2 cellular contexts compared by ENCODE assay signal in the genomic region with DNA sequence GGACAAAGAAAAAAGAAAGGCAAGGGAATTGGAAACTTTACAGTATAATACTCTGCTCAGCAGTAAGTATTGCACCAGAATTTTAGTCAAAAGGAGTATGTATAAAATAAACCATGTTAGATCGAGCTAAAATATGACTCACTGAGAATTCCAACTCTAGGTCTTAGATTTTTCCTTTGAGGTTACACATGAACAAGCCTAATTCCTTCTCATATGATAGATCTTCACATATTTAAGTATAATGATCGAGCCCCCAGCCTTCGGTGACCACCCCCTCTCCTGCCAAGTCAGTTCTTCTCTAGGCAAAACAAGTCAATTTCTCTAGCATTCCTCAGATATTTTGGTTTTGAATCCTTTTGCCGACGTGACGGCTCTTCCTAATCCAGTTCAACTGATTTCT.
TF ChIP-seq lines count a peak whose summit lies in the region.

No MANE protein-coding gene starts in this region.

TF ChIP-seq in IMR-90, 13 proteins besides CTCF, POLR2A, EP300 and RAD21 (continued from another document):
- TF ChIP-seq RCOR1 (IDR thresholded peaks at IDR 0.05; ENCODE audit: insufficient replicate concordance, low read length): no peak
- no peak for TF ChIP-seq BHLHE40 (IDR thresholded peaks at IDR 0.05; ENCODE audit: low read depth, low read length)
- no peak for TF ChIP-seq CHD1 (IDR thresholded peaks at IDR 0.05; ENCODE audit: low read depth, low read length)
- peak; percentile 84 for TF ChIP-seq CEBPB (IDR thresholded peaks at IDR 0.05; ENCODE audit: low read depth, low read length)
- TF ChIP-seq, protein P1, sequence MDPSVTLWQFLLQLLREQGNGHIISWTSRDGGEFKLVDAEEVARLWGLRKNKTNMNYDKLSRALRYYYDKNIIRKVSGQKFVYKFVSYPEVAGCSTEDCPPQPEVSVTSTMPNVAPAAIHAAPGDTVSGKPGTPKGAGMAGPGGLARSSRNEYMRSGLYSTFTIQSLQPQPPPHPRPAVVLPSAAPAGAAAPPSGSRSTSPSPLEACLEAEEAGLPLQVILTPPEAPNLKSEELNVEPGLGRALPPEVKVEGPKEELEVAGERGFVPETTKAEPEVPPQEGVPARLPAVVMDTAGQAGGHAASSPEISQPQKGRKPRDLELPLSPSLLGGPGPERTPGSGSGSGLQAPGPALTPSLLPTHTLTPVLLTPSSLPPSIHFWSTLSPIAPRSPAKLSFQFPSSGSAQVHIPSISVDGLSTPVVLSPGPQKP (IDR thresholded peaks at IDR 0.05; ENCODE audit: borderline replicate concordance, low read depth, low read length): no peak
- TF ChIP-seq RFX5 (IDR thresholded peaks at IDR 0.05; ENCODE audit: low read depth, low read length): no peak
- no peak for TF ChIP-seq NFE2L2 (IDR thresholded peaks at IDR 0.05; ENCODE audit: low read depth, low read length)
TF ChIP-seq in IMR-90: peak in this region for 2.

TF ChIP-seq in HEK293T, 16 proteins besides CTCF, POLR2A, EP300 and RAD21 (continued from another document):
- TF ChIP-seq ARNT (IDR thresholded peaks at IDR 0.05): no peak
- TF ChIP-seq FOXM1 (IDR thresholded peaks at IDR 0.05; ENCODE audit: borderline replicate concordance): no peak
- TF ChIP-seq LEF1 (IDR thresholded peaks at IDR 0.05; ENCODE audit: borderline replicate concordance): no peak
TF ChIP-seq in HEK293T: peak in this region for 0.
